Comparison of ENCODE assay signal across 2 cellular contexts in genomic region chr10:47078393-47079163, GRCh38.
TF ChIP-seq lines count a peak whose summit lies in the region.

No MANE protein-coding gene starts in this region.

TF ChIP-seq in SK-N-SH, 30 proteins besides CTCF, POLR2A, EP300 and RAD21 (continued from another document):
- TF ChIP-seq, protein P1, sequence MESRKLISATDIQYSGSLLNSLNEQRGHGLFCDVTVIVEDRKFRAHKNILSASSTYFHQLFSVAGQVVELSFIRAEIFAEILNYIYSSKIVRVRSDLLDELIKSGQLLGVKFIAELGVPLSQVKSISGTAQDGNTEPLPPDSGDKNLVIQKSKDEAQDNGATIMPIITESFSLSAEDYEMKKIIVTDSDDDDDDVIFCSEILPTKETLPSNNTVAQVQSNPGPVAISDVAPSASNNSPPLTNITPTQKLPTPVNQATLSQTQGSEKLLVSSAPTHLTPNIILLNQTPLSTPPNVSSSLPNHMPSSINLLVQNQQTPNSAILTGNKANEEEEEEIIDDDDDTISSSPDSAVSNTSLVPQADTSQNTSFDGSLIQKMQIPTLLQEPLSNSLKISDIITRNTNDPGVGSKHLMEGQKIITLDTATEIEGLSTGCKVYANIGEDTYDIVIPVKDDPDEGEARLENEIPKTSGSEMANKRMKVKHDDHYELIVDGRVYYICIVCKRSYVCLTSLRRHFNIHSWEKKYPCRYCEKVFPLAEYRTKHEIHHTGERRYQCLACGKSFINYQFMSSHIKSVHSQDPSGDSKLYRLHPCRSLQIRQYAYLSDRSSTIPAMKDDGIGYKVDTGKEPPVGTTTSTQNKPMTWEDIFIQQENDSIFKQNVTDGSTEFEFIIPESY (IDR thresholded peaks at IDR 0.05; ENCODE audit: borderline replicate concordance, low read depth): no peak
- no peak for TF ChIP-seq USF2 (IDR thresholded peaks at IDR 0.05; ENCODE audit: borderline replicate concordance, low read depth, low read length)
- no peak for TF ChIP-seq FOXM1 (IDR thresholded peaks at IDR 0.05; ENCODE audit: low read depth)
- TF ChIP-seq CHD2 (IDR thresholded peaks at IDR 0.05; ENCODE audit: low read length, partially characterized antibody): no peak
- no peak for TF ChIP-seq MEF2A (IDR thresholded peaks at IDR 0.05; ENCODE audit: borderline replicate concordance, low read depth)
- TF ChIP-seq POLR2AphosphoS5 (IDR thresholded peaks at IDR 0.05; ENCODE audit: low read depth, low read length): no peak
- TF ChIP-seq TCF12 (IDR thresholded peaks at IDR 0.05): no peak
- TF ChIP-seq, protein P2, sequence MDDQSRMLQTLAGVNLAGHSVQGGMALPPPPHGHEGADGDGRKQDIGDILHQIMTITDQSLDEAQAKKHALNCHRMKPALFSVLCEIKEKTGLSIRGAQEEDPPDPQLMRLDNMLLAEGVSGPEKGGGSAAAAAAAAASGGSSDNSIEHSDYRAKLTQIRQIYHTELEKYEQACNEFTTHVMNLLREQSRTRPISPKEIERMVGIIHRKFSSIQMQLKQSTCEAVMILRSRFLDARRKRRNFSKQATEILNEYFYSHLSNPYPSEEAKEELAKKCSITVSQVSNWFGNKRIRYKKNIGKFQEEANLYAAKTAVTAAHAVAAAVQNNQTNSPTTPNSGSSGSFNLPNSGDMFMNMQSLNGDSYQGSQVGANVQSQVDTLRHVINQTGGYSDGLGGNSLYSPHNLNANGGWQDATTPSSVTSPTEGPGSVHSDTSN (IDR thresholded peaks at IDR 0.05): no peak
- TF ChIP-seq SIN3A (IDR thresholded peaks at IDR 0.05; ENCODE audit: borderline replicate concordance, low read depth, low read length): no peak
- TF ChIP-seq, protein P3, sequence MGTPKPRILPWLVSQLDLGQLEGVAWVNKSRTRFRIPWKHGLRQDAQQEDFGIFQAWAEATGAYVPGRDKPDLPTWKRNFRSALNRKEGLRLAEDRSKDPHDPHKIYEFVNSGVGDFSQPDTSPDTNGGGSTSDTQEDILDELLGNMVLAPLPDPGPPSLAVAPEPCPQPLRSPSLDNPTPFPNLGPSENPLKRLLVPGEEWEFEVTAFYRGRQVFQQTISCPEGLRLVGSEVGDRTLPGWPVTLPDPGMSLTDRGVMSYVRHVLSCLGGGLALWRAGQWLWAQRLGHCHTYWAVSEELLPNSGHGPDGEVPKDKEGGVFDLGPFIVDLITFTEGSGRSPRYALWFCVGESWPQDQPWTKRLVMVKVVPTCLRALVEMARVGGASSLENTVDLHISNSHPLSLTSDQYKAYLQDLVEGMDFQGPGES (IDR thresholded peaks at IDR 0.05; ENCODE audit: low read depth, low read length): no peak
- no peak for TF ChIP-seq USF1 (IDR thresholded peaks at IDR 0.05; ENCODE audit: borderline replicate concordance, low read depth)
- no peak for TF ChIP-seq RFX5 (IDR thresholded peaks at IDR 0.05; ENCODE audit: low read length)

TF ChIP-seq in SK-N-SH treated with all-trans-retinoic acid at 6 μM for 48 hours, 23 proteins besides CTCF, POLR2A, EP300 and RAD21 (continued from another document):
- no peak for TF ChIP-seq TSHZ2 (CRISPR knock-in tag; IDR thresholded peaks at IDR 0.05)
- TF ChIP-seq, protein P4, sequence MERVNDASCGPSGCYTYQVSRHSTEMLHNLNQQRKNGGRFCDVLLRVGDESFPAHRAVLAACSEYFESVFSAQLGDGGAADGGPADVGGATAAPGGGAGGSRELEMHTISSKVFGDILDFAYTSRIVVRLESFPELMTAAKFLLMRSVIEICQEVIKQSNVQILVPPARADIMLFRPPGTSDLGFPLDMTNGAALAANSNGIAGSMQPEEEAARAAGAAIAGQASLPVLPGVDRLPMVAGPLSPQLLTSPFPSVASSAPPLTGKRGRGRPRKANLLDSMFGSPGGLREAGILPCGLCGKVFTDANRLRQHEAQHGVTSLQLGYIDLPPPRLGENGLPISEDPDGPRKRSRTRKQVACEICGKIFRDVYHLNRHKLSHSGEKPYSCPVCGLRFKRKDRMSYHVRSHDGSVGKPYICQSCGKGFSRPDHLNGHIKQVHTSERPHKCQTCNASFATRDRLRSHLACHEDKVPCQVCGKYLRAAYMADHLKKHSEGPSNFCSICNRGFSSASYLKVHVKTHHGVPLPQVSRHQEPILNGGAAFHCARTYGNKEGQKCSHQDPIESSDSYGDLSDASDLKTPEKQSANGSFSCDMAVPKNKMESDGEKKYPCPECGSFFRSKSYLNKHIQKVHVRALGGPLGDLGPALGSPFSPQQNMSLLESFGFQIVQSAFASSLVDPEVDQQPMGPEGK (CRISPR knock-in tag; IDR thresholded peaks at IDR 0.05; ENCODE audit: borderline replicate concordance): no peak
- TF ChIP-seq ISL1 (CRISPR knock-in tag; IDR thresholded peaks at IDR 0.05): no peak
- TF ChIP-seq RARB (CRISPR knock-in tag; IDR thresholded peaks at IDR 0.05): no peak
- no peak for TF ChIP-seq ZFP3 (CRISPR knock-in tag; IDR thresholded peaks at IDR 0.05)
- TF ChIP-seq CSRNP3 (CRISPR knock-in tag; IDR thresholded peaks at IDR 0.05): no peak
- TF ChIP-seq OSR1 (CRISPR knock-in tag; IDR thresholded peaks at IDR 0.05): no peak
- TF ChIP-seq ZNF70 (CRISPR knock-in tag; IDR thresholded peaks at IDR 0.05): no peak
- no peak for TF ChIP-seq SNAI2 (CRISPR knock-in tag; IDR thresholded peaks at IDR 0.05)
- no peak for TF ChIP-seq ZNF8 (CRISPR knock-in tag; IDR thresholded peaks at IDR 0.05)
- TF ChIP-seq CSDC2 (CRISPR knock-in tag; IDR thresholded peaks at IDR 0.05): no peak
- TF ChIP-seq CREB5 (CRISPR knock-in tag; IDR thresholded peaks at IDR 0.05; ENCODE audit: low read depth): no peak
- no peak for TF ChIP-seq GLIS3 (CRISPR knock-in tag; IDR thresholded peaks at IDR 0.05)
